Comparison of ENCODE assay signal across 9 cellular contexts in genomic region chr9:94168203-94169000, GRCh38.
DNase-seq lines count a peak whose midpoint lies in the region; ATAC-seq and TF ChIP-seq lines count a peak whose summit lies in the region.
"Had no signal": no experiment of that assay in that cellular context is flagged by ENCODE, and none has a peak within 500 bp of the region (broad histone marks: within the 10 kb centered on the region; RNA-seq: fewer than 3 reads in every experiment).

No MANE protein-coding gene starts in this region.

- no peaks in the 10 kb centered on the region for H3K27me3 Mint-ChIP-seq in naive B cell

- intact Hi-C loops in mammary epithelial cell (cut with micrococcal nuclease) = no loop called here

- no peak overlapping the region for H2AFZ ChIP-seq in mammary epithelial cell (ENCODE audit: low read depth, low read length)

- peaks cover 35% of the 10 kb centered on the region for H4K20me1 ChIP-seq in mammary epithelial cell (ENCODE audit: insufficient read depth, low read length)

- peak overlapping the region in 6 of 8 donors; percentile 9 to 97 (median 92) for H3K4me3 Mint-ChIP-seq in naive B cell

- H3K4me2 ChIP-seq in mammary epithelial cell (ENCODE audit: insufficient read depth, low read depth, low read length) = peak overlapping the region; percentile 92

- H3K27ac ChIP-seq in HUES6 (ENCODE audit: low read depth, low read length) (no peak overlapping the region), mammary epithelial cell (ENCODE audit: insufficient read depth, low read depth, low read length) (peak overlapping the region; percentile 88)

- TSS peak; percentile 62 for BruUV-seq in mammary epithelial cell (replicated peaks; lab: Mats Ljungman, UMichigan)

- ATAC-seq in naive B cell (ENCODE audit: low read depth in 2 of 2) = no peak
- ATAC-seq in GM19035 (IDR thresholded peaks at IDR 0.05; ENCODE audit: unreplicated experiment) = no peak
- no peak for ATAC-seq in HG03460 (IDR thresholded peaks at IDR 0.05; ENCODE audit: unreplicated experiment)

- peaks cover 66% of the 10 kb centered on the region for H3K79me2 ChIP-seq in mammary epithelial cell (ENCODE audit: insufficient read depth, low read length)

- dilution Hi-C loops in mammary epithelial cell (cut with HindIII; ENCODE audit: low sequenced_read_pairs) = no loop called here

- POLR2A ChIA-PET in AG04449 (lab: Yijun Ruan, JAX) = interaction anchor here (0.8 kb wide), 1 partner anchor 18 kb away, joined by 3 read pairs; no protein-coding TSS in a partner anchor

- peaks cover 52 to 70% (median 52%) of the 10 kb centered on the region in 3 donors for H3K4me1 Mint-ChIP-seq in naive B cell

- no peaks in the 10 kb centered on the region for H3K27me3 ChIP-seq in HUES6 (ENCODE audit: control insufficient read depth, insufficient read depth, low read length)
- H3K27me3 ChIP-seq in mammary epithelial cell (ENCODE audit: insufficient read depth, low read length) = no peaks in the 10 kb centered on the region

- WGBS in mammary epithelial cell (ENCODE audit: low coverage, missing lambda C conversion rate) = 2% methylated on average over 10 of the region's 10 CpGs

- no peaks in the 10 kb centered on the region for H3K9me3 ChIP-seq in HUES6 (ENCODE audit: control insufficient read depth, insufficient read depth, low read depth, low read length)
- no peaks in the 10 kb centered on the region for H3K9me3 ChIP-seq in mammary epithelial cell (replicated peaks; ENCODE audit: insufficient read depth, low read length)

- peak overlapping the region in 4 of 6 donors; percentile 65 to 96 (median 90) for H3K27ac Mint-ChIP-seq in naive B cell

- CTCF ChIA-PET in AG04449 (lab: Yijun Ruan, JAX) = interaction anchor here (1.1 to 1.8 kb wide), 4 partner anchors 11 to 154 kb away, joined by 3 to 7 read pairs (median 5); no protein-coding TSS in a partner anchor
- CTCF ChIA-PET in mammary epithelial cell (lab: Charles Lee; ENCODE audit: low non-redundant PET) = no interaction called here

- no peak for DNase-seq in AG04449 (ENCODE audit: low read depth, low spot score)
- DNase-seq in mammary epithelial cell = peak; percentile 59
- DNase-seq in naive B cell = no peak
- DNase-seq in midbrain (lab: John Stamatoyannopoulos, UW) = no peak
- DNase-seq in DMS153 treated with DMSO at 0.1 percent for 48 hours (lab: John Stamatoyannopoulos, UW; ENCODE audit: unreplicated experiment) = no peak
- DNase-seq: NCI-H2227 treated with DMSO at 0.1 percent for 48 hours had no signal

- peak overlapping the region; percentile 80 for H3K4me3 ChIP-seq in AG04449 (ENCODE audit: low read depth, low read length)
- peak overlapping the region; percentile 83 for H3K4me3 ChIP-seq in HUES6 (ENCODE audit: low read depth, low read length)
- H3K4me3 ChIP-seq in mammary epithelial cell (replicated peaks in 1 of 3; ENCODE audit: insufficient read depth in 1 of 3, low read depth in 2 of 3, low read length in 3 of 3) = peak overlapping the region; percentile 73 to 99 (median 98)

- H3K9me3 Mint-ChIP-seq in naive B cell = no peaks in the 10 kb centered on the region

- peaks cover 16% of the 10 kb centered on the region; the same call in 1 of the 2 replicates for H3K4me1 ChIP-seq in HUES6 (ENCODE audit: control insufficient read depth, insufficient read depth, low read length)
- H3K4me1 ChIP-seq in mammary epithelial cell (ENCODE audit: insufficient read depth, low read length) = peaks cover 13% of the 10 kb centered on the region

- in situ Hi-C loops in mammary epithelial cell (cut with MboI; ENCODE audit: low sequenced_read_pairs in 2 of 2) = loop anchor here in 1 of 2 donors (25.0 kb wide), 1 partner anchor 106 kb away; no protein-coding TSS in a partner anchor

- peak overlapping the region; percentile 95 for H3K9ac ChIP-seq in HUES6 (ENCODE audit: low read length)
- peak overlapping the region; percentile 95 for H3K9ac ChIP-seq in mammary epithelial cell (ENCODE audit: insufficient read depth, low read length)

- TF ChIP-seq CTCF in AG04449 (IDR thresholded peaks at IDR 0.05; ENCODE audit: insufficient read depth, low read length, missing control alignments) (no peak), mammary epithelial cell (conservative IDR thresholded peaks at IDR 0.05 in 1 of 2, IDR thresholded peaks at IDR 0.05 in 1 of 2; ENCODE audit: extremely low read depth in 1 of 2, insufficient read depth in 1 of 2, low read depth in 1 of 2, low read length in 2 of 2) (no peak)

- H3K36me3 Mint-ChIP-seq in naive B cell = no peaks in the 10 kb centered on the region

- H3K36me3 ChIP-seq in HUES6 (ENCODE audit: control insufficient read depth, insufficient read depth, low read length) (peaks cover 17% of the 10 kb centered on the region; the same call in 1 of the 2 replicates), mammary epithelial cell (ENCODE audit: insufficient read depth, low read length) (peaks cover 7% of the 10 kb centered on the region)
